32 cellular contexts compared by ENCODE assay signal in the genomic region with DNA sequence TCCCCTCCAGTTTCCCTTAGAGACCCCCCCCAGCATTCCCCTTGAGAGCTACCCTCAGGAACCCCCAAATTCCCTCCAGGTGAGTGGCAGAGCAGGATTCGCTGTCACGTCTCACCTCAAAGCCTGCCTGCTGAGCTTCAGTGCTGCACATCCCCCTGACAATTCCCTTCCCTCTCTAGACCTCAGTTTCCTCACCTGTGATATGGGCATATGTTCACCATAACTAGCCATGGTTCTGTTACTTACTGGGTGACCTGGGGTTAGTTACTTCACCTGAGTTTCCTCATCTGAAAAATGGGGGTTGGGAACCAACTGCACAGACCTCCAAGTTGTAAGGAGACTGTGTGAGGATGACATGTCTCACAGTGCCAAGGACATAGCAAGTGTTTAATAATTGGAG.
"Had no signal": no experiment of that assay in that cellular context is flagged by ENCODE, and none has a peak within 500 bp of the region (broad histone marks: within the 10 kb centered on the region; RNA-seq: fewer than 3 reads in every experiment).

No MANE protein-coding gene starts in this region.

- FAIRE-seq: bronchial epithelial cell, TTC549 had no signal

- H3K4me1 ChIP-seq: ascending aorta had no signal

- H3K36me3 ChIP-seq: ascending aorta, cardiac muscle cell had no signal

- H3K9me3 ChIP-seq: ascending aorta had no signal

- H3K4me3 ChIP-seq: ascending aorta, cardiac muscle cell had no signal

- H3K27ac ChIP-seq: ascending aorta, cardiac muscle cell, VCaP had no signal

- H3K27me3 ChIP-seq: ascending aorta, cardiac muscle cell had no signal

- ATAC-seq: activated CD8-positive, alpha-beta T cell treated with anti-CD3 and anti-CD28 coated beads for 36 hours; activated naive CD8-positive, alpha-beta T cell treated with anti-CD3 and anti-CD28 coated beads, Interleukin-2, amount 50 U/mL, for 24 hours; activated T-cell treated with anti-CD3 and anti-CD28 coated beads, Interleukin-2, amount 50 U/mL, for 4 hours; activated T-cell treated with anti-CD3 and anti-CD28 coated beads, Interleukin-2, amount 50 U/mL, for 72 hours; activated T-helper 17 cell treated with anti-CD3 and anti-CD28 coated beads, Interleukin-2, amount 50 U/mL, for 72 hours had no signal

- DNase-seq: activated B cell treated with CpG ODN at 0.5 μM for 24 hours; activated CD4-positive, alpha-beta memory T cell treated with anti-CD3 and anti-CD28 coated beads for 36 hours; activated CD4-positive, alpha-beta T cell treated with anti-CD3 and anti-CD28 coated beads for 4 hours; activated CD4-positive, alpha-beta T cell treated with anti-CD3 and anti-CD28 coated beads, Interleukin-2, amount 10 ng/mL, durations not matched to agents 24 days and 14 days; activated CD4-positive, alpha-beta T cell treated with anti-CD3 and anti-CD28 coated beads, Interleukin-2, amount 50 U/mL, for 1 hour; activated CD4-positive, alpha-beta T cell treated with anti-CD3 and anti-CD28 coated beads, Interleukin-2, amount 50 U/mL, for 4 hours; activated CD4-positive, CD25-positive, alpha-beta regulatory T cell treated with anti-CD3 and anti-CD28 coated beads, Interleukin-2, amount 50 U/mL, for 72 hours; activated CD8-positive, alpha-beta memory T cell treated with anti-CD3 and anti-CD28 coated beads, Interleukin-2, amount 50 U/mL, for 4 hours; activated CD8-positive, alpha-beta T cell treated with anti-CD3 and anti-CD28 coated beads for 36 hours; activated effector memory CD4-positive, alpha-beta T cell treated with anti-CD3 and anti-CD28 coated beads, Interleukin-2, amount 50 U/mL, for 16 hours; activated gamma-delta T cell treated with Interleukin-2 at 50 U/mL for 16 hours; activated naive CD4-positive, alpha-beta T cell; activated naive CD4-positive, alpha-beta T cell treated with anti-CD3 and anti-CD28 coated beads for 36 hours; activated naive CD8-positive, alpha-beta T cell treated with anti-CD3 and anti-CD28 coated beads, Interleukin-2, amount 10 ng/mL, durations not matched to agents 7 days and 5 days; activated naive CD8-positive, alpha-beta T cell treated with anti-CD3 and anti-CD28 coated beads, Interleukin-2, amount 50 U/mL, for 24 hours; activated T-cell treated with anti-CD3 and anti-CD28 coated beads for 4 hours; activated T-cell treated with anti-CD3 and anti-CD28 coated beads, Interleukin-2, amount 50 U/mL, for 1 hour; activated T-cell treated with anti-CD3 and anti-CD28 coated beads, Interleukin-2, amount 50 U/mL, for 4 hours; activated T-cell treated with anti-CD3 and anti-CD28 coated beads, Interleukin-2, amount 50 U/mL, for 72 hours; amygdala; anterior cingulate cortex; caudate nucleus; cerebellar nuclear complex; T-helper 1 cell; T-helper 2 cell; T-helper 9 cell had no signal
